ENCODE assay signal across 19 cellular contexts in the genomic region with DNA sequence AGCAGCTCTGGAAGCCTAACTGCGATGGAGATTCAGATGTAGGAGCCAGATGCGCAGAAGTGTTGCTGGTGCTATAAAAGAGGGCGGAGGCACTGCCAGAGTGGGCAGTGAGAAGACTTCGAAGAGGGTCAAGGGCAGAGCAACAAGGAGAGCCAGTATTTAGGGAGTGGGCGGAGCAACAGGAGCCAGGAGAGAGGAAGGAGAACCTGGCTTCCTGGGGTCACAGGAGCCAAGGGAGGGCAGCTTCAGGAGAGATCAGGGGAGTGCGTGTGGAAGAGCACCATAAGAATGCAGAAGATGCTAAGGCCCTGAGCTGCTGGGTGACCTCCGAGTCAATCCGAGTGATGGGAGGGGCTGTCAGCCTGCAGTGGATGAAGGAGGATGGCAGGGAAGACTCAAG.
"Had no signal": no experiment of that assay in that cellular context is flagged by ENCODE, and none has a peak within 500 bp of the region (broad histone marks: within the 10 kb centered on the region; RNA-seq: fewer than 3 reads in every experiment).

No MANE protein-coding gene starts in this region.

- DNase-seq: activated B cell treated with CpG ODN at 0.5 μM for 24 hours; activated CD4-positive, alpha-beta memory T cell treated with anti-CD3 and anti-CD28 coated beads, Interleukin-2, amount 10 ng/mL, durations not matched to agents 7 days and 5 days; activated CD4-positive, alpha-beta T cell treated with anti-CD3 and anti-CD28 coated beads for 48 hours; activated CD8-positive, alpha-beta memory T cell treated with anti-CD3 and anti-CD28 coated beads, Interleukin-2, amount 10 ng/mL, durations not matched to agents 7 days and 5 days; activated naive CD4-positive, alpha-beta T cell; activated naive CD8-positive, alpha-beta T cell treated with anti-CD3 and anti-CD28 coated beads for 36 hours; colonic mucosa; erythroblast; naive thymus-derived CD8-positive, alpha-beta T cell; pancreas; retina; stimulated activated naive CD8-positive, alpha-beta T cell treated with anti-CD3 and anti-CD28 coated beads, Interleukin-15, Interleukin-2, amounts not matched to agents 100 U/mL and 50 U/mL, for 24 hours; T-cell; transverse colon had no signal

- FAIRE-seq: frontal cortex, pancreas had no signal

- H3K9me3 Mint-ChIP-seq: activated B cell treated with CpG ODN at 0.5 μM for 24 hours; activated CD4-positive, alpha-beta memory T cell treated with anti-CD3 and anti-CD28 coated beads, Interleukin-2, amount 10 ng/mL, durations not matched to agents 7 days and 5 days; activated naive CD8-positive, alpha-beta T cell treated with anti-CD3 and anti-CD28 coated beads for 36 hours; central memory CD8-positive, alpha-beta T cell; memory B cell; naive thymus-derived CD8-positive, alpha-beta T cell; T-cell had no signal

- H3K27ac ChIP-seq: colonic mucosa, pancreas, suprapubic skin had no signal

- H3K36me3 Mint-ChIP-seq: activated CD8-positive, alpha-beta memory T cell treated with anti-CD3 and anti-CD28 coated beads, Interleukin-2, amount 10 ng/mL, durations not matched to agents 7 days and 5 days; activated naive CD8-positive, alpha-beta T cell treated with anti-CD3 and anti-CD28 coated beads for 36 hours; memory B cell; naive thymus-derived CD8-positive, alpha-beta T cell; T-cell had no signal

- H3K9me3 ChIP-seq: colonic mucosa, heart left ventricle, pancreas, suprapubic skin, transverse colon had no signal

- H3K27me3 ChIP-seq: colonic mucosa, heart left ventricle, pancreas, suprapubic skin, transverse colon had no signal

- H3K27ac Mint-ChIP-seq: activated B cell treated with CpG ODN at 0.5 μM for 24 hours; activated CD4-positive, alpha-beta memory T cell treated with anti-CD3 and anti-CD28 coated beads, Interleukin-2, amount 10 ng/mL, durations not matched to agents 7 days and 5 days; activated CD8-positive, alpha-beta memory T cell treated with anti-CD3 and anti-CD28 coated beads, Interleukin-2, amount 10 ng/mL, durations not matched to agents 7 days and 5 days; activated naive CD8-positive, alpha-beta T cell treated with anti-CD3 and anti-CD28 coated beads for 36 hours; memory B cell; T-cell had no signal

- ATAC-seq: activated CD8-positive, alpha-beta memory T cell treated with anti-CD3 and anti-CD28 coated beads, Interleukin-2, amount 10 ng/mL, durations not matched to agents 7 days and 5 days; heart left ventricle; naive thymus-derived CD8-positive, alpha-beta T cell; pancreas; stimulated activated naive CD8-positive, alpha-beta T cell treated with anti-CD3 and anti-CD28 coated beads, Interleukin-15, Interleukin-2, amounts not matched to agents 100 U/mL and 50 U/mL, for 24 hours; T-cell had no signal

- H3K36me3 ChIP-seq: colonic mucosa, pancreas, transverse colon had no signal

- H3K4me3 Mint-ChIP-seq: activated B cell treated with CpG ODN at 0.5 μM for 24 hours; activated CD4-positive, alpha-beta memory T cell treated with anti-CD3 and anti-CD28 coated beads, Interleukin-2, amount 10 ng/mL, durations not matched to agents 7 days and 5 days; activated CD8-positive, alpha-beta memory T cell treated with anti-CD3 and anti-CD28 coated beads, Interleukin-2, amount 10 ng/mL, durations not matched to agents 7 days and 5 days; activated naive CD8-positive, alpha-beta T cell treated with anti-CD3 and anti-CD28 coated beads for 36 hours; central memory CD8-positive, alpha-beta T cell; memory B cell; T-cell had no signal

- H3K4me3 ChIP-seq: colonic mucosa, heart left ventricle, pancreas, suprapubic skin, transverse colon had no signal
